ENCODE assay signal across 1 cellular context in the genomic region with DNA sequence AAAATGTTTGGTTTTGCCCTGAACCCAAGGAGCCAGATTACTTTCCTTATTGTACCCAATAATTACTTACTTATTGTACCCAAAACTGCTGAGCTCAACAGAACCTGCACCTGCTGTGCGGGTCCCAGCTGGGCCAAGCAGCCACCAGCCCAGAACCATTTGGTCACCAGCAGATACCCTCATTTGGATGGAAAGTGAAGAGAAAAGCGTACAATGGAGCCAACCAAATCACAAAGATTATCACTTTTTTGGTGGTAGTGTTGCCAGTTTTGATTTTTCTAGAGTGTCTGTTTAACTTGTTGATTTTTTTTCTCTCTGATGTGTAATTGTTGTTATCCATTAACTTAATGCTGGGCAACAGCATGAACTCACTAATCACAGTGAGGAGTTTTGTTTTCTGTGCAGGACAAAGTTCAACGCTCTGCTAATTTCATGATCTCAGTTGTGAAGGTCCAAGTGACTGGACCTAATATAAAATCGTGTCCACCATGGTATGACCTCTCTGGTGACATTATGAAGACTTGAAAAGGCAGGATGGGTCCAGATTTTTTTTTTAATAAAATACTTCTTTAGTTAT.
TF ChIP-seq lines count a peak whose summit lies in the region.

No MANE protein-coding gene starts in this region.

TF ChIP-seq in HepG2, 621 proteins besides CTCF, POLR2A, EP300 and RAD21 (continued from another document and continues in another):
- TF ChIP-seq, protein P1, sequence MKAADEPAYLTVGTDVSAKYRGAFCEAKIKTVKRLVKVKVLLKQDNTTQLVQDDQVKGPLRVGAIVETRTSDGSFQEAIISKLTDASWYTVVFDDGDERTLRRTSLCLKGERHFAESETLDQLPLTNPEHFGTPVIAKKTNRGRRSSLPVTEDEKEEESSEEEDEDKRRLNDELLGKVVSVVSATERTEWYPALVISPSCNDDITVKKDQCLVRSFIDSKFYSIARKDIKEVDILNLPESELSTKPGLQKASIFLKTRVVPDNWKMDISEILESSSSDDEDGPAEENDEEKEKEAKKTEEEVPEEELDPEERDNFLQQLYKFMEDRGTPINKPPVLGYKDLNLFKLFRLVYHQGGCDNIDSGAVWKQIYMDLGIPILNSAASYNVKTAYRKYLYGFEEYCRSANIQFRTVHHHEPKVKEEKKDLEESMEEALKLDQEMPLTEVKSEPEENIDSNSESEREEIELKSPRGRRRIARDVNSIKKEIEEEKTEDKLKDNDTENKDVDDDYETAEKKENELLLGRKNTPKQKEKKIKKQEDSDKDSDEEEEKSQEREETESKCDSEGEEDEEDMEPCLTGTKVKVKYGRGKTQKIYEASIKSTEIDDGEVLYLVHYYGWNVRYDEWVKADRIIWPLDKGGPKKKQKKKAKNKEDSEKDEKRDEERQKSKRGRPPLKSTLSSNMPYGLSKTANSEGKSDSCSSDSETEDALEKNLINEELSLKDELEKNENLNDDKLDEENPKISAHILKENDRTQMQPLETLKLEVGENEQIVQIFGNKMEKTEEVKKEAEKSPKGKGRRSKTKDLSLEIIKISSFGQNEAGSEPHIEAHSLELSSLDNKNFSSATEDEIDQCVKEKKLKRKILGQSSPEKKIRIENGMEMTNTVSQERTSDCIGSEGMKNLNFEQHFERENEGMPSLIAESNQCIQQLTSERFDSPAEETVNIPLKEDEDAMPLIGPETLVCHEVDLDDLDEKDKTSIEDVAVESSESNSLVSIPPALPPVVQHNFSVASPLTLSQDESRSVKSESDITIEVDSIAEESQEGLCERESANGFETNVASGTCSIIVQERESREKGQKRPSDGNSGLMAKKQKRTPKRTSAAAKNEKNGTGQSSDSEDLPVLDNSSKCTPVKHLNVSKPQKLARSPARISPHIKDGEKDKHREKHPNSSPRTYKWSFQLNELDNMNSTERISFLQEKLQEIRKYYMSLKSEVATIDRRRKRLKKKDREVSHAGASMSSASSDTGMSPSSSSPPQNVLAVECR (CRISPR knock-in tag; IDR thresholded peaks at IDR 0.05; ENCODE audit: borderline replicate concordance), result no peak
- no peak for TF ChIP-seq ZNF143 (CRISPR knock-in tag; IDR thresholded peaks at IDR 0.05)
- TF ChIP-seq, protein P2, sequence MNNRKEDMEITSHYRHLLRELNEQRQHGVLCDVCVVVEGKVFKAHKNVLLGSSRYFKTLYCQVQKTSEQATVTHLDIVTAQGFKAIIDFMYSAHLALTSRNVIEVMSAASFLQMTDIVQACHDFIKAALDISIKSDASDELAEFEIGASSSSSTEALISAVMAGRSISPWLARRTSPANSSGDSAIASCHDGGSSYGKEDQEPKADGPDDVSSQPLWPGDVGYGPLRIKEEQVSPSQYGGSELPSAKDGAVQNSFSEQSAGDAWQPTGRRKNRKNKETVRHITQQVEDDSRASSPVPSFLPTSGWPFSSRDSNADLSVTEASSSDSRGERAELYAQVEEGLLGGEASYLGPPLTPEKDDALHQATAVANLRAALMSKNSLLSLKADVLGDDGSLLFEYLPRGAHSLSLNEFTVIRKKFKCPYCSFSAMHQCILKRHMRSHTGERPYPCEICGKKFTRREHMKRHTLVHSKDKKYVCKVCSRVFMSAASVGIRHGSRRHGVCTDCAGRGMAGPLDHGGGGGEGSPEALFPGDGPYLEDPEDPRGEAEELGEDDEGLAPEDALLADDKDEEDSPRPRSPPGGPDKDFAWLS (CRISPR knock-in tag; IDR thresholded peaks at IDR 0.05; ENCODE audit: borderline replicate concordance), result no peak
- TF ChIP-seq, protein P3, sequence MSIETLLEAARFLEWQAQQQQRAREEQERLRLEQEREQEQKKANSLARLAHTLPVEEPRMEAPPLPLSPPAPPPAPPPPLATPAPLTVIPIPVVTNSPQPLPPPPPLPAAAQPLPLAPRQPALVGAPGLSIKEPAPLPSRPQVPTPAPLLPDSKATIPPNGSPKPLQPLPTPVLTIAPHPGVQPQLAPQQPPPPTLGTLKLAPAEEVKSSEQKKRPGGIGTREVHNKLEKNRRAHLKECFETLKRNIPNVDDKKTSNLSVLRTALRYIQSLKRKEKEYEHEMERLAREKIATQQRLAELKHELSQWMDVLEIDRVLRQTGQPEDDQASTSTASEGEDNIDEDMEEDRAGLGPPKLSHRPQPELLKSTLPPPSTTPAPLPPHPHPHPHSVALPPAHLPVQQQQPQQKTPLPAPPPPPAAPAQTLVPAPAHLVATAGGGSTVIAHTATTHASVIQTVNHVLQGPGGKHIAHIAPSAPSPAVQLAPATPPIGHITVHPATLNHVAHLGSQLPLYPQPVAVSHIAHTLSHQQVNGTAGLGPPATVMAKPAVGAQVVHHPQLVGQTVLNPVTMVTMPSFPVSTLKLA (IDR thresholded peaks at IDR 0.05), result no peak
- TF ChIP-seq SP4 (CRISPR knock-in tag; IDR thresholded peaks at IDR 0.05), result no peak
- no peak for TF ChIP-seq U2AF2 (IDR thresholded peaks at IDR 0.05; ENCODE audit: low read depth, low read length)
- TF ChIP-seq ZNF350 (CRISPR knock-in tag; IDR thresholded peaks at IDR 0.05; ENCODE audit: borderline replicate concordance, low read depth), result no peak
- no peak for TF ChIP-seq FIP1L1 (IDR thresholded peaks at IDR 0.05; ENCODE audit: borderline replicate concordance, insufficient read depth, low read depth, low read length)
- TF ChIP-seq TBP (CRISPR knock-in tag; IDR thresholded peaks at IDR 0.05), result no peak
- no peak for TF ChIP-seq JARID2 (CRISPR knock-in tag; IDR thresholded peaks at IDR 0.05; ENCODE audit: insufficient replicate concordance)
- TF ChIP-seq, protein P4, sequence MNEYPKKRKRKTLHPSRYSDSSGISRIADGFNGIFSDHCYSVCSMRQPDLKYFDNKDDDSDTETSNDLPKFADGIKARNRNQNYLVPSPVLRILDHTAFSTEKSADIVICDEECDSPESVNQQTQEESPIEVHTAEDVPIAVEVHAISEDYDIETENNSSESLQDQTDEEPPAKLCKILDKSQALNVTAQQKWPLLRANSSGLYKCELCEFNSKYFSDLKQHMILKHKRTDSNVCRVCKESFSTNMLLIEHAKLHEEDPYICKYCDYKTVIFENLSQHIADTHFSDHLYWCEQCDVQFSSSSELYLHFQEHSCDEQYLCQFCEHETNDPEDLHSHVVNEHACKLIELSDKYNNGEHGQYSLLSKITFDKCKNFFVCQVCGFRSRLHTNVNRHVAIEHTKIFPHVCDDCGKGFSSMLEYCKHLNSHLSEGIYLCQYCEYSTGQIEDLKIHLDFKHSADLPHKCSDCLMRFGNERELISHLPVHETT (CRISPR knock-in tag; conservative IDR thresholded peaks at IDR 0.05), result no peak
- TF ChIP-seq, protein P5, sequence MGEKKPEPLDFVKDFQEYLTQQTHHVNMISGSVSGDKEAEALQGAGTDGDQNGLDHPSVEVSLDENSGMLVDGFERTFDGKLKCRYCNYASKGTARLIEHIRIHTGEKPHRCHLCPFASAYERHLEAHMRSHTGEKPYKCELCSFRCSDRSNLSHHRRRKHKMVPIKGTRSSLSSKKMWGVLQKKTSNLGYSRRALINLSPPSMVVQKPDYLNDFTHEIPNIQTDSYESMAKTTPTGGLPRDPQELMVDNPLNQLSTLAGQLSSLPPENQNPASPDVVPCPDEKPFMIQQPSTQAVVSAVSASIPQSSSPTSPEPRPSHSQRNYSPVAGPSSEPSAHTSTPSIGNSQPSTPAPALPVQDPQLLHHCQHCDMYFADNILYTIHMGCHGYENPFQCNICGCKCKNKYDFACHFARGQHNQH (CRISPR knock-in tag; IDR thresholded peaks at IDR 0.05), result no peak
- TF ChIP-seq NKX3-1 (CRISPR knock-in tag; IDR thresholded peaks at IDR 0.05), result no peak
- no peak for TF ChIP-seq ZNF33A (CRISPR knock-in tag; IDR thresholded peaks at IDR 0.05; ENCODE audit: borderline replicate concordance)
- TF ChIP-seq, protein P6, sequence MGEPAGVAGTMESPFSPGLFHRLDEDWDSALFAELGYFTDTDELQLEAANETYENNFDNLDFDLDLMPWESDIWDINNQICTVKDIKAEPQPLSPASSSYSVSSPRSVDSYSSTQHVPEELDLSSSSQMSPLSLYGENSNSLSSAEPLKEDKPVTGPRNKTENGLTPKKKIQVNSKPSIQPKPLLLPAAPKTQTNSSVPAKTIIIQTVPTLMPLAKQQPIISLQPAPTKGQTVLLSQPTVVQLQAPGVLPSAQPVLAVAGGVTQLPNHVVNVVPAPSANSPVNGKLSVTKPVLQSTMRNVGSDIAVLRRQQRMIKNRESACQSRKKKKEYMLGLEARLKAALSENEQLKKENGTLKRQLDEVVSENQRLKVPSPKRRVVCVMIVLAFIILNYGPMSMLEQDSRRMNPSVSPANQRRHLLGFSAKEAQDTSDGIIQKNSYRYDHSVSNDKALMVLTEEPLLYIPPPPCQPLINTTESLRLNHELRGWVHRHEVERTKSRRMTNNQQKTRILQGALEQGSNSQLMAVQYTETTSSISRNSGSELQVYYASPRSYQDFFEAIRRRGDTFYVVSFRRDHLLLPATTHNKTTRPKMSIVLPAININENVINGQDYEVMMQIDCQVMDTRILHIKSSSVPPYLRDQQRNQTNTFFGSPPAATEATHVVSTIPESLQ (CRISPR knock-in tag; conservative IDR thresholded peaks at IDR 0.05), result no peak
- peak; percentile 64; the same call in 1 of the 2 replicates for TF ChIP-seq KDM6A (CRISPR knock-in tag; IDR thresholded peaks at IDR 0.05; ENCODE audit: low read depth)
- TF ChIP-seq ZNF253 (CRISPR knock-in tag; IDR thresholded peaks at IDR 0.05; ENCODE audit: borderline replicate concordance), result no peak
- peak; percentile 59 for TF ChIP-seq NR2F6 (IDR thresholded peaks at IDR 0.05)
- no peak for TF ChIP-seq NR2F6 (CRISPR knock-in tag; IDR thresholded peaks at IDR 0.05)
- TF ChIP-seq, protein P7, sequence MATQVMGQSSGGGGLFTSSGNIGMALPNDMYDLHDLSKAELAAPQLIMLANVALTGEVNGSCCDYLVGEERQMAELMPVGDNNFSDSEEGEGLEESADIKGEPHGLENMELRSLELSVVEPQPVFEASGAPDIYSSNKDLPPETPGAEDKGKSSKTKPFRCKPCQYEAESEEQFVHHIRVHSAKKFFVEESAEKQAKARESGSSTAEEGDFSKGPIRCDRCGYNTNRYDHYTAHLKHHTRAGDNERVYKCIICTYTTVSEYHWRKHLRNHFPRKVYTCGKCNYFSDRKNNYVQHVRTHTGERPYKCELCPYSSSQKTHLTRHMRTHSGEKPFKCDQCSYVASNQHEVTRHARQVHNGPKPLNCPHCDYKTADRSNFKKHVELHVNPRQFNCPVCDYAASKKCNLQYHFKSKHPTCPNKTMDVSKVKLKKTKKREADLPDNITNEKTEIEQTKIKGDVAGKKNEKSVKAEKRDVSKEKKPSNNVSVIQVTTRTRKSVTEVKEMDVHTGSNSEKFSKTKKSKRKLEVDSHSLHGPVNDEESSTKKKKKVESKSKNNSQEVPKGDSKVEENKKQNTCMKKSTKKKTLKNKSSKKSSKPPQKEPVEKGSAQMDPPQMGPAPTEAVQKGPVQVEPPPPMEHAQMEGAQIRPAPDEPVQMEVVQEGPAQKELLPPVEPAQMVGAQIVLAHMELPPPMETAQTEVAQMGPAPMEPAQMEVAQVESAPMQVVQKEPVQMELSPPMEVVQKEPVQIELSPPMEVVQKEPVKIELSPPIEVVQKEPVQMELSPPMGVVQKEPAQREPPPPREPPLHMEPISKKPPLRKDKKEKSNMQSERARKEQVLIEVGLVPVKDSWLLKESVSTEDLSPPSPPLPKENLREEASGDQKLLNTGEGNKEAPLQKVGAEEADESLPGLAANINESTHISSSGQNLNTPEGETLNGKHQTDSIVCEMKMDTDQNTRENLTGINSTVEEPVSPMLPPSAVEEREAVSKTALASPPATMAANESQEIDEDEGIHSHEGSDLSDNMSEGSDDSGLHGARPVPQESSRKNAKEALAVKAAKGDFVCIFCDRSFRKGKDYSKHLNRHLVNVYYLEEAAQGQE (IDR thresholded peaks at IDR 0.05; ENCODE audit: borderline replicate concordance in 1 of 2, low read depth in 1 of 2, low read length in 2 of 2), result no peak
- no peak for TF ChIP-seq PCBP2 (optimal IDR thresholded peaks at IDR 0.05; ENCODE audit: low read depth, low read length, poor library complexity, severe bottlenecking)
- no peak for TF ChIP-seq ZNF101 (CRISPR knock-in tag; IDR thresholded peaks at IDR 0.05; ENCODE audit: borderline replicate concordance, low read depth)
- TF ChIP-seq, protein P8, sequence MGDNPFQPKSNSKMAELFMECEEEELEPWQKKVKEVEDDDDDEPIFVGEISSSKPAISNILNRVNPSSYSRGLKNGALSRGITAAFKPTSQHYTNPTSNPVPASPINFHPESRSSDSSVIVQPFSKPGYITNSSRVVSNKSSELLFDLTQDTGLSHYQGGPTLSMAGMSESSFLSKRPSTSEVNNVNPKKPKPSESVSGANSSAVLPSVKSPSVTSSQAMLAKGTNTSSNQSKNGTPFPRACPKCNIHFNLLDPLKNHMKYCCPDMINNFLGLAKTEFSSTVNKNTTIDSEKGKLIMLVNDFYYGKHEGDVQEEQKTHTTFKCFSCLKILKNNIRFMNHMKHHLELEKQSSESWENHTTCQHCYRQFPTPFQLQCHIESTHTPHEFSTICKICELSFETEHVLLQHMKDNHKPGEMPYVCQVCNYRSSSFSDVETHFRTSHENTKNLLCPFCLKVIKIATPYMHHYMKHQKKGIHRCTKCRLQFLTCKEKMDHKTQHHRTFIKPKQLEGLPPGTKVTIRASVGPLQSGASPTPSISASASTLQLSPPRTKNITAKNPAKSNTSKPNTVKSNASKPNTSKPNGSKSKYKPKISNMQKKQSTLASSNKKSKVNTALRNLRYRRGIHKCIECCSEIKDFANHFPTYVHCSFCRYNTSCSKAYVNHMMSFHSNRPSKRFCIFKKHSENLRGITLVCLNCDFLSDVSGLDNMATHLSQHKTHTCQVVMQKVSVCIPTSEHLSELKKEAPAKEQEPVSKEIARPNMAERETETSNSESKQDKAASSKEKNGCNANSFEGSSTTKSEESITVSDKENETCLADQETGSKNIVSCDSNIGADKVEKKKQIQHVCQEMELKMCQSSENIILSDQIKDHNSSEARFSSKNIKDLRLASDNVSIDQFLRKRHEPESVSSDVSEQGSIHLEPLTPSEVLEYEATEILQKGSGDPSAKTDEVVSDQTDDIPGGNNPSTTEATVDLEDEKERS (CRISPR knock-in tag; IDR thresholded peaks at IDR 0.05), result no peak
- no peak for TF ChIP-seq NCOA5 (CRISPR knock-in tag; IDR thresholded peaks at IDR 0.05)
- TF ChIP-seq NFIC (IDR thresholded peaks at IDR 0.05; ENCODE audit: low read length), result peak; percentile 77; the same call in 1 of the 2 replicates
